Comparison of ENCODE assay signal across 17 cellular contexts in the genomic region with DNA sequence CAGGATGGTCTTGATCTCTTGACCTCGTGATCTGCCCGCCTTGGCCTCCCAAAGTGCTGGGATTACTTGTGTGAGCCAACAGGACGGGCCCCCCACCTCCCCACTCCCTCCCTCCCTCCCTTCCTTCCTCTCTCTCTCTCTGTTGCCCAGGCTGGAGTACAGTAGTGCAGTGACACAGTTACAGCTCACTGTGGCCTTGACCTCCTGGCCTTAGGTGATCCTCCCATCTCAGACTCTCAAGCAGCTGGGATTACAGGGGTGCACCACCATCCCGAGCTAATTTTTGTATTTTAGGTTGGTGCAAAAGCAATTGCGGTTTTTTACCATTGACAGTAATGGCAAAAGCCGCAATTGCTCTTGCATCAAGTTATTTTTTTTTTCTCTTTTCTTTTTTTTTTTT.
"Had no signal": no experiment of that assay in that cellular context is flagged by ENCODE, and none has a peak within 500 bp of the region (broad histone marks: within the 10 kb centered on the region; RNA-seq: fewer than 3 reads in every experiment).

No MANE protein-coding gene starts in this region.

- H3K4me2 ChIP-seq: hepatocyte had no signal

- DNase-seq: dermis blood vessel endothelial cell; dorsolateral prefrontal cortex; effector CD4-positive, alpha-beta T cell; effector memory CD4-positive, alpha-beta T cell; foreskin keratinocyte; heart left ventricle; left cardiac atrium; left lung; left ventricle myocardium superior; lower lobe of right lung; mesenchymal stem cell; mucosa of descending colon had no signal

- H2AFZ ChIP-seq: hepatocyte had no signal

- H3K27me3 ChIP-seq: dorsolateral prefrontal cortex, esophagus muscularis mucosa, foreskin keratinocyte, gastroesophageal sphincter, hepatocyte had no signal

- H3K4me1 ChIP-seq: esophagus muscularis mucosa, foreskin keratinocyte, gastroesophageal sphincter, heart left ventricle, left lung, lower lobe of right lung had no signal

- H3K27ac ChIP-seq: coronary artery, dorsolateral prefrontal cortex, esophagus muscularis mucosa, foreskin keratinocyte, gastroesophageal sphincter, heart left ventricle, hepatocyte, left lung, lower lobe of right lung had no signal

- H3K4me3 Mint-ChIP-seq: mesothelial cell of epicardium had no signal

- H3K9me3 ChIP-seq: esophagus muscularis mucosa, gastroesophageal sphincter, heart left ventricle, left lung, lower lobe of right lung, mucosa of descending colon had no signal

- H3K79me2 ChIP-seq: hepatocyte had no signal

- H3K9me3 Mint-ChIP-seq: mesothelial cell of epicardium had no signal

- ATAC-seq: foreskin keratinocyte, gastroesophageal sphincter, heart left ventricle, left cardiac atrium, left lung, left ventricle myocardium superior, lower lobe of right lung, mucosa of descending colon had no signal

- H3K36me3 ChIP-seq: esophagus muscularis mucosa, gastroesophageal sphincter, heart left ventricle, left lung, lower lobe of right lung had no signal

- H3K4me3 ChIP-seq: coronary artery, dorsolateral prefrontal cortex, esophagus muscularis mucosa, gastroesophageal sphincter, heart left ventricle, hepatocyte, left lung, lower lobe of right lung, mucosa of descending colon had no signal

- H3K4me1 Mint-ChIP-seq: mesothelial cell of epicardium had no signal

- H3K27ac Mint-ChIP-seq: mesothelial cell of epicardium had no signal

- H3K36me3 Mint-ChIP-seq: mesothelial cell of epicardium had no signal
